Comparison of ENCODE assay signal across 26 cellular contexts in genomic region chr4:132317923-132318322, GRCh38.
"Had no signal": no experiment of that assay in that cellular context is flagged by ENCODE, and none has a peak within 500 bp of the region (broad histone marks: within the 10 kb centered on the region; RNA-seq: fewer than 3 reads in every experiment).

No MANE protein-coding gene starts in this region.

- H3K9me3 ChIP-seq: colonic mucosa, esophagus squamous epithelium, gastrocnemius medialis, left lung, lower lobe of right lung had no signal

- DNase-seq: colonic mucosa; cortex of kidney; effector CD8-positive, alpha-beta T cell; effector memory CD8-positive, alpha-beta T cell; endodermal cell; erythroblast; esophagus squamous epithelium; foreskin fibroblast; foreskin melanocyte; gastrocnemius medialis; glutamatergic neuron; head of caudate nucleus; heart right ventricle; hippocampal formation; left cardiac atrium; left lung; left ventricle myocardium superior; lower lobe of right lung; mesenchymal stem cell; mucosa of descending colon; naive B cell had no signal

- H3K36me3 ChIP-seq: colonic mucosa, esophagus squamous epithelium, gastrocnemius medialis, heart right ventricle, left lung, lower lobe of right lung had no signal

- ATAC-seq: effector memory CD8-positive, alpha-beta T cell; esophagus mucosa; gastrocnemius medialis; heart right ventricle; left cardiac atrium; left lung; left ventricle myocardium superior; lower lobe of right lung; mucosa of descending colon had no signal

- H3K4me3 ChIP-seq: colonic mucosa, esophagus squamous epithelium, gastrocnemius medialis, heart right ventricle, left lung, lower lobe of right lung, mucosa of descending colon had no signal

- H3K27me3 ChIP-seq: colonic mucosa, esophagus squamous epithelium, gastrocnemius medialis, heart right ventricle, left lung had no signal

- FAIRE-seq: endometrium, islet of Langerhans, keratinocyte had no signal

- H3K4me1 ChIP-seq: colonic mucosa, esophagus squamous epithelium, gastrocnemius medialis, heart right ventricle, left lung, lower lobe of right lung had no signal

- H3K27ac ChIP-seq: colonic mucosa, epithelial cell of prostate, esophagus squamous epithelium, gastrocnemius medialis, heart right ventricle, left lung, lower lobe of right lung had no signal
